Comparison of ENCODE assay signal across 8 cellular contexts in genomic region chr22:28679611-28680287, GRCh38.
DNase-seq lines count a peak whose midpoint lies in the region; TF ChIP-seq lines count a peak whose summit lies in the region.
"Not testable (repeated sequence)": the region's sequence is repeated elsewhere in the genome, so short reads cannot be mapped to it uniquely, and the experiment has no call there.

TTC28 (minus strand) TSS chr22:28679840; CDS start chr22:28679723, 117 bp downstream.

- not testable (repeated sequence) for H3K9me3 Mint-ChIP-seq in activated T-cell treated with anti-CD3 and anti-CD28 coated beads, Interleukin-2, amount 50 U/mL, for 24 hours

- peaks cover 80% of the 10 kb centered on the region for H3K27me3 Mint-ChIP-seq in activated T-cell treated with anti-CD3 and anti-CD28 coated beads, Interleukin-2, amount 50 U/mL, for 24 hours

- H3K4me3 ChIP-seq in NT2/D1 (ENCODE audit: insufficient read length, low read depth) (peak within 1 kb of the TSS; percentile 70), iPS-18a (ENCODE audit: low read length) (peak within 1 kb of the TSS; percentile 79), neutrophil (ENCODE audit: low read depth in 1 of 2, low read length in 1 of 2) (peak within 1 kb of the TSS; percentile 29 to 49)

- not testable (repeated sequence) for H3K4me1 Mint-ChIP-seq in activated T-cell treated with anti-CD3 and anti-CD28 coated beads, Interleukin-2, amount 50 U/mL, for 24 hours (ENCODE audit: low read depth)

- not testable (repeated sequence) for H3K27me3 ChIP-seq in NT2/D1 (ENCODE audit: insufficient read depth, insufficient read length); iPS-18a (ENCODE audit: control insufficient read depth, insufficient read depth, low read length)
- H3K27me3 ChIP-seq in neutrophil: peaks cover 91% of the 10 kb centered on the region

- not testable (repeated sequence) for TF ChIP-seq CTCF in neutrophil (IDR thresholded peaks at IDR 0.05)

- peak; percentile 92 for DNase-seq in DMS 273 (lab: John Stamatoyannopoulos, UW; ENCODE audit: unreplicated experiment)
- DNase-seq in KBM-7: peak; percentile 51
- not testable (repeated sequence) for DNase-seq in NT2/D1 (ENCODE audit: low read depth, low spot score)
- DNase-seq in activated T-cell treated with anti-CD3 and anti-CD28 coated beads, Interleukin-2, amount 50 U/mL, for 24 hours: peak; percentile 48
- DNase-seq in ecto neural progenitor cell (ENCODE audit: low spot score): peak; percentile 88
- peak; percentile 70 for DNase-seq in superior temporal gyrus (ENCODE audit: extremely low spot score)

- not testable (repeated sequence) for H3K27ac ChIP-seq in iPS-18a (ENCODE audit: low read length); neutrophil

- in situ Hi-C loops in KBM-7 (cut with MboI; ENCODE audit: low pct_unique_long_range_greater_than_20kb, low sequenced_read_pairs): not testable (repeated sequence)

- not testable (repeated sequence) for H3K9me3 ChIP-seq in NT2/D1 (ENCODE audit: insufficient read depth, low read length); iPS-18a (ENCODE audit: control insufficient read depth, low read depth, low read length); neutrophil

- peak within 1 kb of the TSS; percentile 77 for H3K4me3 Mint-ChIP-seq in activated T-cell treated with anti-CD3 and anti-CD28 coated beads, Interleukin-2, amount 50 U/mL, for 24 hours

- not testable (repeated sequence) for H3K4me1 ChIP-seq in NT2/D1 (ENCODE audit: insufficient read depth, insufficient read length); iPS-18a (ENCODE audit: control insufficient read depth, low read depth, low read length); neutrophil (ENCODE audit: control insufficient read depth in 1 of 2, insufficient read depth in 1 of 2, low read depth in 1 of 2, low read length in 1 of 2)

- not testable (repeated sequence) for H3K36me3 Mint-ChIP-seq in activated T-cell treated with anti-CD3 and anti-CD28 coated beads, Interleukin-2, amount 50 U/mL, for 24 hours (ENCODE audit: low read depth)

- peak within 1 kb of the TSS; percentile 72 for H3K9ac ChIP-seq in NT2/D1 (ENCODE audit: insufficient read length, low read depth)
- H3K9ac ChIP-seq in iPS-18a (ENCODE audit: low read length): peak within 1 kb of the TSS; percentile 23

- peak within 1 kb of the TSS; percentile 72 for H3K27ac Mint-ChIP-seq in activated T-cell treated with anti-CD3 and anti-CD28 coated beads, Interleukin-2, amount 50 U/mL, for 24 hours

- H3K36me3 ChIP-seq in NT2/D1 (ENCODE audit: insufficient read depth, insufficient read length, low read length); iPS-18a (ENCODE audit: control insufficient read depth, low read depth, low read length); neutrophil: not testable (repeated sequence)
